ENCODE assay signal across 1 cellular context in the genomic region with DNA sequence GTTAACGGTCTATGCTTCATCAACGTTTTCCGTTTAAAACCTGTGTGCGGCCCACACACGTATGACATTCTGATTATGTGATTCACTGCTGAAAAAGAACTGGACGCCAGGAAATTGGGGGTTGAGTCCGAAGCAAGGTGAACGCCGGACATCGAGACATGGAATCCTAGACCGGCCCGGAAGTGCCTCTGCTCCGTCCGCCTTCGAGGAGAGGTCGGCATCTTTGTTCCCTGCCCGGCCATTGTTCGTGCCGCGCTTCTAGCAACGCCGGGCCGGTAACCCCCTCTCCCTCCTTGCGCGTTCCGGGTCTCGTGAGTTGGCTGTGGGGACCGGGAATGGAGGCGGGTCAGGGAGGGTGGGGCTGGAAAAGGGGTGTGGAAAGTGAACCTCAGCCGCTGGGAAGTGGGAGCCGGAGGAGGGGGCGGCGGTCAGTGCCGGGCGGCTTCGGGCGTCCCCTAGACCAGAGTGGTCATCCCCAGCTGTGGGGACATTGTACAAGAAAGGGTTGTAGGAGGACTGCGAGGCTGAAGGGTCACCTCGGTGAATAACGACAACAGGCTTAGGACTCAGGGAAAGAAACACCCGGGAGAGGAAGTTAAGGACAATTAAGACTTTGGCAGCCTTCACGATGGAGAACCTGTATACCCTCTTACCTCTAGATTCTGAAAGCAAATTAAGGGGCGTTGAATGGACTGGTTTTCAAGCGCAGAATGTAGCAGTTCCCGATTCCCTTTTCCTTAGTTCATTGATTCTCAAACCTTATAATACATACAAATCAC.
TF ChIP-seq lines count a peak whose summit lies in the region.

A gene (plus strand): TSS at position 220 of the 779 bp plus-strand sequence. CDS start 1,810 bp downstream, outside the sequence.

TF ChIP-seq in neural cell, 6 proteins besides CTCF, POLR2A, EP300 and RAD21 (continued from another document):
- TF ChIP-seq POLR2AphosphoS5 (IDR thresholded peaks at IDR 0.05) (peak; percentile 91), SMC3 (conservative IDR thresholded peaks at IDR 0.05; ENCODE audit: poor library complexity) (no peak)
TF ChIP-seq in neural cell: peak in this region for 4.
